10 cellular contexts compared by ENCODE assay signal in the genomic region with DNA sequence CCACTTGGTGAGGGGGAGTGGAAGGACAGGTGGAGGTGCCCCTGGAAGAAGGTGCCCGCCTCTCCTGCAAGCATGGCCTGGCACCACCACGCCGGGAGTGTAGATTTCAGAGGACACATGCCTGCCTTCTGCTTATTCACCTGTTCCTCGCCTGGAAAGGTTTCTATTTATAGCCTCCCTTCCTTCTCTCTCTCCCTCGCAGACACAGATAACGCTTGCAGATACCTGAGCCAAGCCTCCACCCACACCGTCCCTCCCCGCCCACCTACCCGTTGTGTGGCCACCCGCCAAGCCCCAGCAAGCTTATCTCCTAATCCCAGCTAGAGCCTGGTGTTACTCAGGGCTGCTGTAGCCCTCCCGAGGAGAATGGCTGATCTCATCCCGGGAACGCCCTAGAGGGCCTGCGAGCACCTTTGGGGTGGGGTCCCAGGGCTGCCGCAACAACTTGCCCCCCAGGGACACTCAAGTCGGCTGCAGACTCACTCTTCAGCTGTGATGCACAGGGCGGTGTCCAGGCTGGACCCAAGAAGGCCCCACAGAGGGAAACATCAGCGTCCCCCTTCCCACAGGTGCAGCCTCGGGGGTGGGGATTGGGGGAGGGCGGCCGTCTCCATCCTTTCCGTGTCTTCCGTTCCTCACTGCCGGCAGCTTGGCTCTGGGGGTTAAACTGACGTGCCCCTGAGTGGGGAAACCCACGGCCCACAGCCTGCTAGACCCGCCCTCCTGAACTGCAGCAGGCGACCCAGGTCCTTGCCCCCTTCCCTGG. TPM values are rescaled to one million over a fixed set of nuclear protein-coding genes. Genes with fewer than 3 reads are reported as not detected.
A peak's percentile ranks its signal among the peaks of the same experiment; 100 is the strongest.
DNase-seq lines count a peak whose midpoint lies in the region; ATAC-seq and TF ChIP-seq lines count a peak whose summit lies in the region.
"Had no signal": no experiment of that assay in that cellular context is flagged by ENCODE, and none has a peak within 500 bp of the region (broad histone marks: within the 10 kb centered on the region; RNA-seq: fewer than 3 reads in every experiment).

No MANE protein-coding gene starts in this region.

- H3K27me3 Mint-ChIP-seq in brain: peaks cover 69% of the 10 kb centered on the region

- TF ChIP-seq CTCF in brain (conservative IDR thresholded peaks at IDR 0.05) (no peak), omental fat pad (IDR thresholded peaks at IDR 0.05) (no peak)

- H3K4me3 Mint-ChIP-seq in brain: peak overlapping the region in 3 of 5 experiments; percentile 25 to 61 (median 48)

- H3K4me1 Mint-ChIP-seq in brain: peaks cover 14% of the 10 kb centered on the region

- no peaks in the 10 kb centered on the region for H3K9me3 Mint-ChIP-seq in brain

- DNase-seq in ELF-1 (ENCODE audit: low read depth, low spot score) (peak; percentile 61), NCI-H2029 treated with DMSO at 0.1 percent for 48 hours (lab: John Stamatoyannopoulos, UW) (peak; percentile 46), omental fat pad (ENCODE audit: low spot score) (no peak), NCI-H1930 (lab: John Stamatoyannopoulos, UW) (no peak), ACHN (no peak)
- DNase-seq in stimulated activated CD4-positive, alpha-beta T cell treated with anti-CD3 and anti-CD28 coated beads, Interleukin-2, amount 100 ng/mL, for 24 hours: no peak
- DNase-seq: activated T-cell treated with anti-CD3 and anti-CD28 coated beads, Interleukin-2, amount 50 U/mL, for 1 hour; midbrain had no signal

- H3K27ac Mint-ChIP-seq in brain: peak overlapping the region in 3 of 5 experiments; percentile 24 to 54 (median 46)

- peak; percentile 22 for ATAC-seq in omental fat pad (ENCODE audit: low FRiP score)
- ATAC-seq: gastroesophageal sphincter had no signal

- no peaks in the 10 kb centered on the region for H3K36me3 Mint-ChIP-seq in brain

- in situ Hi-C loops in ACHN (cut with HindIII; ENCODE audit: low pct_ligation_motif_present, low pct_unique_long_range_greater_than_20kb, low sequenced_read_pairs): no loop called here

RNA-seq across cellular contexts. Expression of gene SNAI3, which starts 1.9 kb away (rescaled TPM):
- 1.2 TPM for polyA plus RNA-seq in brain (ENCODE audit: insufficient read depth, low read depth, low replicate concordance)
- total RNA-seq in omental fat pad: 1 to 10 TPM in 2 of 4 donors, under 1 TPM in 2; 0.37 to 2.3 (median 0.99) TPM

RNA-seq across cellular contexts. Expression of gene RNF166, which starts 18.0 kb away (rescaled TPM):
- polyA plus RNA-seq in brain (ENCODE audit: insufficient read depth, low read depth, low replicate concordance): 22.2 TPM
- total RNA-seq in omental fat pad: 10 to 100 TPM; 13.5 to 36.4 (median 20.2) TPM

RNA-seq across cellular contexts. Expression of gene CTU2, which starts 18.1 kb away (rescaled TPM):
- 24.6 TPM for polyA plus RNA-seq in brain (ENCODE audit: insufficient read depth, low read depth, low replicate concordance)
- total RNA-seq in omental fat pad: 10 to 100 TPM in 2 of 4 donors, 1 to 10 TPM in 2; 6.8 to 23.7 (median 10.2) TPM

RNA-seq across cellular contexts. Expression of gene MVD, which starts 25.3 kb away (rescaled TPM):
- 63.6 TPM for polyA plus RNA-seq in brain (ENCODE audit: insufficient read depth, low read depth, low replicate concordance)
- 10 to 100 TPM; 10.9 to 27.5 (median 16.3) TPM for total RNA-seq in omental fat pad

RNA-seq across cellular contexts. Expression of gene CYBA, which starts 37.3 kb away (rescaled TPM):
- polyA plus RNA-seq in brain (ENCODE audit: insufficient read depth, low read depth, low replicate concordance): 83.9 TPM
- 100 to 1,000 TPM; 174 to 329 (median 245) TPM for total RNA-seq in omental fat pad

Comparison
In these comparisons a context has a peak if more than half of its experiments do, and no peak if none do; other contexts are left out.
1. DNase-seq: peak in ELF-1 (single experiment) and NCI-H2029 treated with DMSO at 0.1 percent for 48 hours (single experiment); none in omental fat pad (single experiment), stimulated activated CD4-positive, alpha-beta T cell treated with anti-CD3 and anti-CD28 coated beads, Interleukin-2, amount 100 ng/mL, for 24 hours (0 of 2), NCI-H1930 (0 of 2) and ACHN (single experiment).